1 cellular context compared by ENCODE assay signal in the genomic region with DNA sequence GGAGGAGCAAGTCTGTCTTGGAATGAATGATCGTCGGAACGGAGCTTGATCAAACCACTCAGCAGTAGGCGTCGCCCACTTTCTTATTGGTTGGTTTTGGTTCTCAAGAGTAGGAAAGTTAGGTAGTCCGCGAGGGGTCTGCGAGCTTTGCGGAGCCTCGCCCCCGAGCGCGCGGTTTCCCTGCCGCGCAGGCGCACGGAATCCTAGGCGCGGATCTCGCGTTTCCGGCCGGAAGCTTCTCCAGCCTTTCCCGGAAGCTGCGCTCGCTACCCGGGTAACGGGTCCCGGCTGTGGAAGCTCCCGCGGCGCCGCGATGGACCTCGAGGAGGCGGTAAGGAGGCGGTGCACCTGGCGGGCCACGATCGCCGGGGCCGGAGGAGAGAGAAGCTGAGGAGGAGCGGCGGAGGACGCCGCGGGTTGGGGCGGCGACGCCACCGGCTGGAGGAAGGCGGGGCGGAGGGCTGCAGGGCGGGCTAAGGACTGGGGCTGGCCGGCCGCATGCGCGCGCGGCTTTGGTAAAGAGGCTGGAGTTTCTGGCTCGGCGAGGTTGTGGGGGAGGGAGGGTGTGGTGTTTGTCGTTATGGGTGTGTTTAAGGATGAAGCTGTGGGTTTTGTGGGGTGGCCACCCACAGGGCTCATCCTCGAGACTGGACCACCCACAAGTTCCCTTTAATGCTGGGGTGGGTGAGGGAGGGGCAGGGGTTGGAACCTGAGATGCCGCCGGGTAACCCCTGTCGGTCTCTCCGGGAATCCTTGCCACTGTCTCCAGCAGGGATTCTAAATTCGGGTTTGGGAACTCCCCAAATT.
A peak's percentile ranks its signal among the peaks of the same experiment; 100 is the strongest.
TF ChIP-seq lines count a peak whose summit lies in the region.

Gene TAF1B, plus strand, starts transcription at position 246 of the 807 bp plus-strand sequence. Its CDS starts 68 bp downstream, at position 314.

TF ChIP-seq in HepG2, 621 proteins besides CTCF, POLR2A, EP300 and RAD21 (continued from another document and continues in another):
- TF ChIP-seq, protein P1, sequence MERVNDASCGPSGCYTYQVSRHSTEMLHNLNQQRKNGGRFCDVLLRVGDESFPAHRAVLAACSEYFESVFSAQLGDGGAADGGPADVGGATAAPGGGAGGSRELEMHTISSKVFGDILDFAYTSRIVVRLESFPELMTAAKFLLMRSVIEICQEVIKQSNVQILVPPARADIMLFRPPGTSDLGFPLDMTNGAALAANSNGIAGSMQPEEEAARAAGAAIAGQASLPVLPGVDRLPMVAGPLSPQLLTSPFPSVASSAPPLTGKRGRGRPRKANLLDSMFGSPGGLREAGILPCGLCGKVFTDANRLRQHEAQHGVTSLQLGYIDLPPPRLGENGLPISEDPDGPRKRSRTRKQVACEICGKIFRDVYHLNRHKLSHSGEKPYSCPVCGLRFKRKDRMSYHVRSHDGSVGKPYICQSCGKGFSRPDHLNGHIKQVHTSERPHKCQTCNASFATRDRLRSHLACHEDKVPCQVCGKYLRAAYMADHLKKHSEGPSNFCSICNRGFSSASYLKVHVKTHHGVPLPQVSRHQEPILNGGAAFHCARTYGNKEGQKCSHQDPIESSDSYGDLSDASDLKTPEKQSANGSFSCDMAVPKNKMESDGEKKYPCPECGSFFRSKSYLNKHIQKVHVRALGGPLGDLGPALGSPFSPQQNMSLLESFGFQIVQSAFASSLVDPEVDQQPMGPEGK (CRISPR knock-in tag; IDR thresholded peaks at IDR 0.05) = no peak
- peak; percentile 95 for TF ChIP-seq MED8 (CRISPR knock-in tag; IDR thresholded peaks at IDR 0.05; ENCODE audit: insufficient replicate concordance)
- TF ChIP-seq EZH2 (conservative IDR thresholded peaks at IDR 0.05; ENCODE audit: low read depth, low read length) = no peak
- TF ChIP-seq FOXO4 (CRISPR knock-in tag; conservative IDR thresholded peaks at IDR 0.05) = no peak
- peak; percentile 91 to 97 for TF ChIP-seq HMGXB4 (CRISPR knock-in tag; IDR thresholded peaks at IDR 0.05; ENCODE audit: borderline replicate concordance in 1 of 2, low read depth in 1 of 2)
- peak; percentile 95 for TF ChIP-seq ERF (CRISPR knock-in tag; IDR thresholded peaks at IDR 0.05)
- TF ChIP-seq, protein P2, sequence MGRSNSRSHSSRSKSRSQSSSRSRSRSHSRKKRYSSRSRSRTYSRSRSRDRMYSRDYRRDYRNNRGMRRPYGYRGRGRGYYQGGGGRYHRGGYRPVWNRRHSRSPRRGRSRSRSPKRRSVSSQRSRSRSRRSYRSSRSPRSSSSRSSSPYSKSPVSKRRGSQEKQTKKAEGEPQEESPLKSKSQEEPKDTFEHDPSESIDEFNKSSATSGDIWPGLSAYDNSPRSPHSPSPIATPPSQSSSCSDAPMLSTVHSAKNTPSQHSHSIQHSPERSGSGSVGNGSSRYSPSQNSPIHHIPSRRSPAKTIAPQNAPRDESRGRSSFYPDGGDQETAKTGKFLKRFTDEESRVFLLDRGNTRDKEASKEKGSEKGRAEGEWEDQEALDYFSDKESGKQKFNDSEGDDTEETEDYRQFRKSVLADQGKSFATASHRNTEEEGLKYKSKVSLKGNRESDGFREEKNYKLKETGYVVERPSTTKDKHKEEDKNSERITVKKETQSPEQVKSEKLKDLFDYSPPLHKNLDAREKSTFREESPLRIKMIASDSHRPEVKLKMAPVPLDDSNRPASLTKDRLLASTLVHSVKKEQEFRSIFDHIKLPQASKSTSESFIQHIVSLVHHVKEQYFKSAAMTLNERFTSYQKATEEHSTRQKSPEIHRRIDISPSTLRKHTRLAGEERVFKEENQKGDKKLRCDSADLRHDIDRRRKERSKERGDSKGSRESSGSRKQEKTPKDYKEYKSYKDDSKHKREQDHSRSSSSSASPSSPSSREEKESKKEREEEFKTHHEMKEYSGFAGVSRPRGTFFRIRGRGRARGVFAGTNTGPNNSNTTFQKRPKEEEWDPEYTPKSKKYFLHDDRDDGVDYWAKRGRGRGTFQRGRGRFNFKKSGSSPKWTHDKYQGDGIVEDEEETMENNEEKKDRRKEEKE (IDR thresholded peaks at IDR 0.05) = no peak
- TF ChIP-seq TERF1 (CRISPR knock-in tag; IDR thresholded peaks at IDR 0.05) = no peak
- TF ChIP-seq ZNF589 (CRISPR knock-in tag; conservative IDR thresholded peaks at IDR 0.05) = peak; percentile 88; the same call in 1 of the 2 replicates
- TF ChIP-seq ZNF878 (CRISPR knock-in tag; IDR thresholded peaks at IDR 0.05) = peak; percentile 93
- peak; percentile 74 for TF ChIP-seq SMAD3 (CRISPR knock-in tag; IDR thresholded peaks at IDR 0.05)
- TF ChIP-seq SRY (CRISPR knock-in tag; IDR thresholded peaks at IDR 0.05) = peak; percentile 90; the same call in 1 of the 2 replicates
- TF ChIP-seq, protein P3, sequence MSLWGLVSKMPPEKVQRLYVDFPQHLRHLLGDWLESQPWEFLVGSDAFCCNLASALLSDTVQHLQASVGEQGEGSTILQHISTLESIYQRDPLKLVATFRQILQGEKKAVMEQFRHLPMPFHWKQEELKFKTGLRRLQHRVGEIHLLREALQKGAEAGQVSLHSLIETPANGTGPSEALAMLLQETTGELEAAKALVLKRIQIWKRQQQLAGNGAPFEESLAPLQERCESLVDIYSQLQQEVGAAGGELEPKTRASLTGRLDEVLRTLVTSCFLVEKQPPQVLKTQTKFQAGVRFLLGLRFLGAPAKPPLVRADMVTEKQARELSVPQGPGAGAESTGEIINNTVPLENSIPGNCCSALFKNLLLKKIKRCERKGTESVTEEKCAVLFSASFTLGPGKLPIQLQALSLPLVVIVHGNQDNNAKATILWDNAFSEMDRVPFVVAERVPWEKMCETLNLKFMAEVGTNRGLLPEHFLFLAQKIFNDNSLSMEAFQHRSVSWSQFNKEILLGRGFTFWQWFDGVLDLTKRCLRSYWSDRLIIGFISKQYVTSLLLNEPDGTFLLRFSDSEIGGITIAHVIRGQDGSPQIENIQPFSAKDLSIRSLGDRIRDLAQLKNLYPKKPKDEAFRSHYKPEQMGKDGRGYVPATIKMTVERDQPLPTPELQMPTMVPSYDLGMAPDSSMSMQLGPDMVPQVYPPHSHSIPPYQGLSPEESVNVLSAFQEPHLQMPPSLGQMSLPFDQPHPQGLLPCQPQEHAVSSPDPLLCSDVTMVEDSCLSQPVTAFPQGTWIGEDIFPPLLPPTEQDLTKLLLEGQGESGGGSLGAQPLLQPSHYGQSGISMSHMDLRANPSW (CRISPR knock-in tag; IDR thresholded peaks at IDR 0.05; ENCODE audit: borderline replicate concordance) = peak; percentile 80; the same call in 1 of the 2 replicates
- no peak for TF ChIP-seq ZNF644 (CRISPR knock-in tag; IDR thresholded peaks at IDR 0.05; ENCODE audit: low read depth)
- no peak for TF ChIP-seq ZNF496 (CRISPR knock-in tag; IDR thresholded peaks at IDR 0.05; ENCODE audit: insufficient replicate concordance)
- TF ChIP-seq, protein P4, sequence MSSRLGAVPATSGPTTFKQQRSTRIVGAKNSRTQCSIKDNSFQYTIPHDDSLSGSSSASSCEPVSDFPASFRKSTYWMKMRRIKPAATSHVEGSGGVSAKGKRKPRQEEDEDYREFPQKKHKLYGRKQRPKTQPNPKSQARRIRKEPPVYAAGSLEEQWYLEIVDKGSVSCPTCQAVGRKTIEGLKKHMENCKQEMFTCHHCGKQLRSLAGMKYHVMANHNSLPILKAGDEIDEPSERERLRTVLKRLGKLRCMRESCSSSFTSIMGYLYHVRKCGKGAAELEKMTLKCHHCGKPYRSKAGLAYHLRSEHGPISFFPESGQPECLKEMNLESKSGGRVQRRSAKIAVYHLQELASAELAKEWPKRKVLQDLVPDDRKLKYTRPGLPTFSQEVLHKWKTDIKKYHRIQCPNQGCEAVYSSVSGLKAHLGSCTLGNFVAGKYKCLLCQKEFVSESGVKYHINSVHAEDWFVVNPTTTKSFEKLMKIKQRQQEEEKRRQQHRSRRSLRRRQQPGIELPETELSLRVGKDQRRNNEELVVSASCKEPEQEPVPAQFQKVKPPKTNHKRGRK (CRISPR knock-in tag; IDR thresholded peaks at IDR 0.05) = no peak
- peak; percentile 93 for TF ChIP-seq KLF9 (CRISPR knock-in tag; IDR thresholded peaks at IDR 0.05; ENCODE audit: low read depth)
- no peak for TF ChIP-seq ZNF572 (CRISPR knock-in tag; IDR thresholded peaks at IDR 0.05)
- TF ChIP-seq ZFP36 (IDR thresholded peaks at IDR 0.05; ENCODE audit: borderline replicate concordance, low read depth, low read length, partially characterized antibody) = no peak
- TF ChIP-seq SP2 (CRISPR knock-in tag; IDR thresholded peaks at IDR 0.05) = peak; percentile 39; the same call in 1 of the 2 replicates
- TF ChIP-seq, protein P5, sequence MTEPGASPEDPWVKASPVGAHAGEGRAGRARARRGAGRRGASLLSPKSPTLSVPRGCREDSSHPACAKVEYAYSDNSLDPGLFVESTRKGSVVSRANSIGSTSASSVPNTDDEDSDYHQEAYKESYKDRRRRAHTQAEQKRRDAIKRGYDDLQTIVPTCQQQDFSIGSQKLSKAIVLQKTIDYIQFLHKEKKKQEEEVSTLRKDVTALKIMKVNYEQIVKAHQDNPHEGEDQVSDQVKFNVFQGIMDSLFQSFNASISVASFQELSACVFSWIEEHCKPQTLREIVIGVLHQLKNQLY (CRISPR knock-in tag; IDR thresholded peaks at IDR 0.05) = no peak
- TF ChIP-seq, protein P6, sequence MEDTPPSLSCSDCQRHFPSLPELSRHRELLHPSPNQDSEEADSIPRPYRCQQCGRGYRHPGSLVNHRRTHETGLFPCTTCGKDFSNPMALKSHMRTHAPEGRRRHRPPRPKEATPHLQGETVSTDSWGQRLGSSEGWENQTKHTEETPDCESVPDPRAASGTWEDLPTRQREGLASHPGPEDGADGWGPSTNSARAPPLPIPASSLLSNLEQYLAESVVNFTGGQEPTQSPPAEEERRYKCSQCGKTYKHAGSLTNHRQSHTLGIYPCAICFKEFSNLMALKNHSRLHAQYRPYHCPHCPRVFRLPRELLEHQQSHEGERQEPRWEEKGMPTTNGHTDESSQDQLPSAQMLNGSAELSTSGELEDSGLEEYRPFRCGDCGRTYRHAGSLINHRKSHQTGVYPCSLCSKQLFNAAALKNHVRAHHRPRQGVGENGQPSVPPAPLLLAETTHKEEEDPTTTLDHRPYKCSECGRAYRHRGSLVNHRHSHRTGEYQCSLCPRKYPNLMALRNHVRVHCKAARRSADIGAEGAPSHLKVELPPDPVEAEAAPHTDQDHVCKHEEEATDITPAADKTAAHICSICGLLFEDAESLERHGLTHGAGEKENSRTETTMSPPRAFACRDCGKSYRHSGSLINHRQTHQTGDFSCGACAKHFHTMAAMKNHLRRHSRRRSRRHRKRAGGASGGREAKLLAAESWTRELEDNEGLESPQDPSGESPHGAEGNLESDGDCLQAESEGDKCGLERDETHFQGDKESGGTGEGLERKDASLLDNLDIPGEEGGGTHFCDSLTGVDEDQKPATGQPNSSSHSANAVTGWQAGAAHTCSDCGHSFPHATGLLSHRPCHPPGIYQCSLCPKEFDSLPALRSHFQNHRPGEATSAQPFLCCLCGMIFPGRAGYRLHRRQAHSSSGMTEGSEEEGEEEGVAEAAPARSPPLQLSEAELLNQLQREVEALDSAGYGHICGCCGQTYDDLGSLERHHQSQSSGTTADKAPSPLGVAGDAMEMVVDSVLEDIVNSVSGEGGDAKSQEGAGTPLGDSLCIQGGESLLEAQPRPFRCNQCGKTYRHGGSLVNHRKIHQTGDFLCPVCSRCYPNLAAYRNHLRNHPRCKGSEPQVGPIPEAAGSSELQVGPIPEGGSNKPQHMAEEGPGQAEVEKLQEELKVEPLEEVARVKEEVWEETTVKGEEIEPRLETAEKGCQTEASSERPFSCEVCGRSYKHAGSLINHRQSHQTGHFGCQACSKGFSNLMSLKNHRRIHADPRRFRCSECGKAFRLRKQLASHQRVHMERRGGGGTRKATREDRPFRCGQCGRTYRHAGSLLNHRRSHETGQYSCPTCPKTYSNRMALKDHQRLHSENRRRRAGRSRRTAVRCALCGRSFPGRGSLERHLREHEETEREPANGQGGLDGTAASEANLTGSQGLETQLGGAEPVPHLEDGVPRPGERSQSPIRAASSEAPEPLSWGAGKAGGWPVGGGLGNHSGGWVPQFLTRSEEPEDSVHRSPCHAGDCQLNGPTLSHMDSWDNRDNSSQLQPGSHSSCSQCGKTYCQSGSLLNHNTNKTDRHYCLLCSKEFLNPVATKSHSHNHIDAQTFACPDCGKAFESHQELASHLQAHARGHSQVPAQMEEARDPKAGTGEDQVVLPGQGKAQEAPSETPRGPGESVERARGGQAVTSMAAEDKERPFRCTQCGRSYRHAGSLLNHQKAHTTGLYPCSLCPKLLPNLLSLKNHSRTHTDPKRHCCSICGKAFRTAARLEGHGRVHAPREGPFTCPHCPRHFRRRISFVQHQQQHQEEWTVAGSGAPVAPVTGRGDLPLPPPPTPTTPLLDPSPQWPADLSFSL (CRISPR knock-in tag; IDR thresholded peaks at IDR 0.05) = 0 out of 2 replicates have a peak, but pooled peaks have one; percentile 16
- TF ChIP-seq NR2F1 (CRISPR knock-in tag; IDR thresholded peaks at IDR 0.05) = no peak; a peak in 1 of 4 replicates
- peak; percentile 62; the same call in 1 of the 2 replicates for TF ChIP-seq ZNF7 (CRISPR knock-in tag; IDR thresholded peaks at IDR 0.05)
- TF ChIP-seq ZNF790 (CRISPR knock-in tag; IDR thresholded peaks at IDR 0.05; ENCODE audit: borderline replicate concordance) = peak; percentile 79; the same call in 1 of the 2 replicates
- TF ChIP-seq CBX2 (IDR thresholded peaks at IDR 0.05; ENCODE audit: low read depth, low read length) = no peak
- TF ChIP-seq CBX2 (CRISPR knock-in tag; IDR thresholded peaks at IDR 0.05; ENCODE audit: low read depth) = no peak
- TF ChIP-seq ZNF260 (CRISPR knock-in tag; IDR thresholded peaks at IDR 0.05; ENCODE audit: borderline replicate concordance, low read depth) = 0 out of 2 replicates have a peak, but pooled peaks have one; percentile 37
- TF ChIP-seq ZNF367 (CRISPR knock-in tag; IDR thresholded peaks at IDR 0.05; ENCODE audit: borderline replicate concordance) = no peak
